31 cellular contexts compared by ENCODE assay signal in the genomic region with DNA sequence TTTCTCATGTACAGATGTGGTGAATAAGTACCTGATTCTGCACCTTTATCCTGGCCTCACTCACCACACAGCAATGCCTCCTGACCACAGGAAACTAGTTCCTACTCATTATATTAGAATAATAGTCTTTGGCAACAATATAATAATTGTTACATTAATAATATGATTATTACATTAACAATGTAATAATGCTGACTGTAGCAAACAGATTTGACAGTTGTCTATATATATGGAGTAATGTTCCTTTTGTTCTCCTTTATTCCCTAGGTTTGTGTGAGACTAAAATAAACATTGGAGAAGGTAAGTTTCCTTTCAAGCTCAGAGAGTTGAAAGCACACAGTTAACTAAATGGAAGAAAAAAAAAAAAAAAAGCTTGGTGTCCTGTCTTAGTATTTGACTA. TPM values are rescaled to one million over a fixed set of nuclear protein-coding genes. Genes with fewer than 3 reads are reported as not detected.
"Had no signal": no experiment of that assay in that cellular context is flagged by ENCODE, and none has a peak within 500 bp of the region (broad histone marks: within the 10 kb centered on the region; RNA-seq: fewer than 3 reads in every experiment).

No MANE protein-coding gene starts in this region.

- H3K4me3 ChIP-seq: left lung, lower lobe of right lung, neural progenitor cell, ovary, prostate gland, sigmoid colon, spleen, suprapubic skin, thoracic aorta, tibial artery, upper lobe of right lung had no signal

- H3K9me3 ChIP-seq: left lung, lower lobe of right lung, ovary, prostate gland, sigmoid colon, spleen, suprapubic skin, thoracic aorta, tibial artery, upper lobe of right lung had no signal

- H3K4me1 ChIP-seq: left lung, lower lobe of right lung, neural progenitor cell, prostate gland, sigmoid colon, spleen, suprapubic skin, tibial artery, upper lobe of right lung had no signal

- H3K27me3 ChIP-seq: left lung, neural progenitor cell, ovary, sigmoid colon, spleen, suprapubic skin, tibial artery, upper lobe of right lung had no signal

- H3K27ac ChIP-seq: left lung, lower lobe of right lung, neural progenitor cell, ovary, prostate gland, sigmoid colon, spleen, suprapubic skin, thoracic aorta, tibial artery, upper lobe of right lung had no signal

- FAIRE-seq: islet of Langerhans, kidney, small intestine, urothelium cell line had no signal

- ATAC-seq: left colon; left lung; lower lobe of right lung; naive thymus-derived CD8-positive, alpha-beta T cell; right cardiac atrium; stimulated activated effector memory CD8-positive, alpha-beta T cell treated with anti-CD3 and anti-CD28 coated beads, Interleukin-12 subunit alpha, Interleukin-12 subunit beta, amount 100 ng/mL, for 72 hours; upper lobe of right lung had no signal

- H3K9ac ChIP-seq: neural progenitor cell had no signal

- H3K36me3 ChIP-seq: left lung, lower lobe of right lung, neural progenitor cell, ovary, prostate gland, sigmoid colon, spleen, suprapubic skin, thoracic aorta, tibial artery, upper lobe of right lung had no signal

- DNase-seq: hypothalamus; immature natural killer cell; kidney; left colon; left lung; lower lobe of right lung; mammary epithelial cell; mesenchymal stem cell; naive thymus-derived CD8-positive, alpha-beta T cell; ovary; retina; right cardiac atrium; sigmoid colon; small intestine; spleen; stimulated activated CD4-positive, alpha-beta T cell treated with anti-CD3 and anti-CD28 coated beads, Interleukin-4, amount 100 ng/mL, for 24 hours; stimulated activated naive CD4-positive, alpha-beta T cell; tibial artery; trophoblast cell; upper lobe of right lung had no signal

- H3K4me2 ChIP-seq: neural progenitor cell had no signal

RNA-seq across cellular contexts. Expression of gene NAA11, which starts 40.6 kb away (rescaled TPM):
- total RNA-seq: kidney; left colon; left lung; liver; lower lobe of right lung; mammary epithelial cell; mucosa of gallbladder; naive thymus-derived CD8-positive, alpha-beta T cell; omental fat pad; ovary; right cardiac atrium; sigmoid colon; spleen; subcutaneous adipose tissue; suprapubic skin; thoracic aorta; upper lobe of right lung had no signal
- polyA plus RNA-seq: immature natural killer cell; liver; mammary epithelial cell; naive thymus-derived CD8-positive, alpha-beta T cell; ovary; right cardiac atrium; sigmoid colon; small intestine; spleen had no signal

RNA-seq across cellular contexts. Expression of gene GK2, which starts 41.6 kb away (rescaled TPM):
- total RNA-seq: kidney; left colon; left lung; liver; lower lobe of right lung; mammary epithelial cell; mucosa of gallbladder; naive thymus-derived CD8-positive, alpha-beta T cell; omental fat pad; ovary; right cardiac atrium; sigmoid colon; spleen; subcutaneous adipose tissue; suprapubic skin; thoracic aorta; upper lobe of right lung had no signal
- polyA plus RNA-seq: immature natural killer cell; liver; mammary epithelial cell; naive thymus-derived CD8-positive, alpha-beta T cell; ovary; right cardiac atrium; sigmoid colon; small intestine; spleen had no signal
